27 cellular contexts compared by ENCODE assay signal in the genomic region with DNA sequence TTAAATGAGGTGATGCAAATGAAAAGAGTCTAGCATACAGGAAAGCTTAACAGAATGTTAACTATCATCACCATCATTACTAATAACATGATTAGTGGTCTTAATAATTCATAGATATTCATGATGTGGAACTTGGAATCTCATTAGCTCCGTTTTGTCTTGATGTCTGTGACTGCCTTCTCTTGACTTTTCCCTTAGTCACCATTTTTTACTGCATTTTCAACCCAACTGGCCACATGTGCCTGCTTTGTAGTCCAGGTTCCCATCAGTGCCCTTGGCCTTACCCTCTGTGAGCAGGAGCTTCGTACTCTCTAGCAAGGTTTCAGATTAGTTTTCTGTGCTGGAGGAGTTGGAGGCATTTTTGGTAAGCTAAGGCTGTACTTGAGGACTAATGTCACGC.
"Had no signal": no experiment of that assay in that cellular context is flagged by ENCODE, and none has a peak within 500 bp of the region (broad histone marks: within the 10 kb centered on the region; RNA-seq: fewer than 3 reads in every experiment).

No MANE protein-coding gene starts in this region.

- H3K4me1 Mint-ChIP-seq: central memory CD8-positive, alpha-beta T cell had no signal

- ATAC-seq: stimulated activated naive CD8-positive, alpha-beta T cell treated with anti-CD3 and anti-CD28 coated beads, Interleukin-15, Interleukin-2, amounts not matched to agents 100 U/mL and 50 U/mL, for 24 hours had no signal

- H3K4me3 Mint-ChIP-seq: activated CD4-positive, alpha-beta memory T cell treated with anti-CD3 and anti-CD28 coated beads, Interleukin-2, amount 10 ng/mL, durations not matched to agents 7 days and 5 days; activated CD4-positive, alpha-beta T cell treated with anti-CD3 and anti-CD28 coated beads, Interleukin-2, amount 10 ng/mL, durations not matched to agents 7 days and 5 days; activated naive CD4-positive, alpha-beta T cell treated with anti-CD3 and anti-CD28 coated beads, Interleukin-2, amount 10 ng/mL, durations not matched to agents 7 days and 5 days; activated naive CD8-positive, alpha-beta T cell treated with anti-CD3 and anti-CD28 coated beads, Interleukin-2, amount 10 ng/mL, durations not matched to agents 7 days and 5 days; activated T-cell treated with anti-CD3 and anti-CD28 coated beads, Interleukin-2, amount 50 U/mL, for 24 hours; central memory CD8-positive, alpha-beta T cell; natural killer cell; neural progenitor cell had no signal

- FAIRE-seq: bronchial epithelial cell, endometrium had no signal

- H3K27me3 ChIP-seq: heart right ventricle, left lung, neural progenitor cell, testis, upper lobe of left lung, vagina had no signal

- H3K27ac ChIP-seq: lower lobe of right lung, neural progenitor cell, testis, vagina had no signal

- H3K36me3 Mint-ChIP-seq: activated naive CD4-positive, alpha-beta T cell treated with anti-CD3 and anti-CD28 coated beads, Interleukin-2, amount 10 ng/mL, durations not matched to agents 7 days and 5 days; activated naive CD8-positive, alpha-beta T cell treated with anti-CD3 and anti-CD28 coated beads, Interleukin-2, amount 10 ng/mL, durations not matched to agents 7 days and 5 days; natural killer cell had no signal

- H3K27me3 Mint-ChIP-seq: activated CD4-positive, alpha-beta T cell treated with anti-CD3 and anti-CD28 coated beads, Interleukin-2, amount 10 ng/mL, durations not matched to agents 7 days and 5 days had no signal

- H3K36me3 ChIP-seq: heart right ventricle, left lung, lower lobe of right lung, neural progenitor cell, upper lobe of left lung, vagina had no signal

- H3K27ac Mint-ChIP-seq: activated CD4-positive, alpha-beta memory T cell treated with anti-CD3 and anti-CD28 coated beads, Interleukin-2, amount 10 ng/mL, durations not matched to agents 7 days and 5 days; activated CD4-positive, alpha-beta T cell treated with anti-CD3 and anti-CD28 coated beads, Interleukin-2, amount 10 ng/mL, durations not matched to agents 7 days and 5 days; activated naive CD4-positive, alpha-beta T cell treated with anti-CD3 and anti-CD28 coated beads, Interleukin-2, amount 10 ng/mL, durations not matched to agents 7 days and 5 days; activated naive CD8-positive, alpha-beta T cell treated with anti-CD3 and anti-CD28 coated beads, Interleukin-2, amount 10 ng/mL, durations not matched to agents 7 days and 5 days; activated T-cell treated with anti-CD3 and anti-CD28 coated beads, Interleukin-2, amount 50 U/mL, for 24 hours; natural killer cell; neural progenitor cell had no signal

- DNase-seq: activated CD4-positive, alpha-beta memory T cell treated with anti-CD3 and anti-CD28 coated beads, Interleukin-2, amount 10 ng/mL, durations not matched to agents 7 days and 5 days; activated CD4-positive, alpha-beta T cell treated with anti-CD3 and anti-CD28 coated beads, Interleukin-2, amount 10 ng/mL, durations not matched to agents 7 days and 5 days; activated CD4-positive, CD25-positive, alpha-beta regulatory T cell treated with anti-CD3 and anti-CD28 coated beads, Interleukin-2, amount 50 U/mL, for 72 hours; activated CD8-positive, alpha-beta memory T cell treated with anti-CD3 and anti-CD28 coated beads, Interleukin-2, amount 50 U/mL, for 48 hours; activated gamma-delta T cell; activated naive CD4-positive, alpha-beta T cell treated with anti-CD3 and anti-CD28 coated beads, Interleukin-2, amount 10 ng/mL, durations not matched to agents 7 days and 5 days; activated naive CD8-positive, alpha-beta T cell treated with anti-CD3 and anti-CD28 coated beads, Interleukin-2, amount 10 ng/mL, durations not matched to agents 7 days and 5 days; activated T-cell treated with anti-CD3 and anti-CD28 coated beads, Interleukin-2, amount 50 U/mL, for 24 hours; effector CD8-positive, alpha-beta T cell; erythroblast; heart right ventricle; lower lobe of right lung; mesendoderm; natural killer cell; posterior cingulate gyrus; right cardiac atrium; stimulated activated CD4-positive, alpha-beta T cell treated with anti-CD3 and anti-CD28 coated beads, Interleukin-4, amount 100 ng/mL, for 1 hour; stimulated activated naive CD8-positive, alpha-beta T cell treated with anti-CD3 and anti-CD28 coated beads, Interleukin-15, Interleukin-2, amounts not matched to agents 100 U/mL and 50 U/mL, for 24 hours; T-helper 2 cell; testis had no signal

- H3K4me3 ChIP-seq: heart right ventricle, left lung, lower lobe of right lung, neural progenitor cell, testis, upper lobe of left lung, vagina had no signal

- H3K9me3 Mint-ChIP-seq: activated CD4-positive, alpha-beta memory T cell treated with anti-CD3 and anti-CD28 coated beads, Interleukin-2, amount 10 ng/mL, durations not matched to agents 7 days and 5 days; activated CD4-positive, alpha-beta T cell treated with anti-CD3 and anti-CD28 coated beads, Interleukin-2, amount 10 ng/mL, durations not matched to agents 7 days and 5 days; activated naive CD4-positive, alpha-beta T cell treated with anti-CD3 and anti-CD28 coated beads, Interleukin-2, amount 10 ng/mL, durations not matched to agents 7 days and 5 days; activated T-cell treated with anti-CD3 and anti-CD28 coated beads, Interleukin-2, amount 50 U/mL, for 24 hours; central memory CD8-positive, alpha-beta T cell; natural killer cell had no signal
